16 cellular contexts compared by ENCODE assay signal in the genomic region with DNA sequence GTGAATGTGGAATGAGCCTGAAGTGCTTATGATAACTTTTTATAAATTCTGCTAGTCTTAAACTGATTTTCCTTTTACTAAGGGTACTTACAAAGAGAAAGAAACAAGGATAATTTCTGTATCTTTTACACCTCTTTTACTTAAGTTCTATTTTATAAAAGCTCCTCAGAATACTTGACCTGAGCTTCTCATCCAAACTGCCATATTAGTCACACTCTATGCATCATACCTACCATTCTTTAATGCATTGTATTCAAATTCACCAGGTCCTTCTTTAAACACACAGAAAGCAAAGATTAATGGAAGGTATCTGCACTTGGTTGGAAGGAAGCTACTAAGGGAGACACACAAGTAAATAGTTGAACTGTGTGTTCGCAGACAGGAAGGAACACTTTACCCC. TPM values are rescaled to one million over a fixed set of nuclear protein-coding genes. Genes with fewer than 3 reads are reported as not detected.
DNase-seq lines count a peak whose midpoint lies in the region; FAIRE-seq and TF ChIP-seq lines count a peak whose summit lies in the region.
"Had no signal": no experiment of that assay in that cellular context is flagged by ENCODE, and none has a peak within 500 bp of the region (broad histone marks: within the 10 kb centered on the region; RNA-seq: fewer than 3 reads in every experiment).

No MANE protein-coding gene starts in this region.

- H3K79me2 ChIP-seq in Loucy (ENCODE audit: insufficient read depth, low read length): no peaks in the 10 kb centered on the region

- H3K9me2 ChIP-seq in Loucy (replicated peaks; ENCODE audit: low read depth, low read length): no peaks in the 10 kb centered on the region

- no peak overlapping the region for H3K27ac ChIP-seq in left ventricle myocardium inferior (replicated peaks)
- H3K27ac ChIP-seq: BLaER1 had no signal

- H3K9me3 ChIP-seq in Loucy (ENCODE audit: insufficient read depth, low read depth, low read length): no peaks in the 10 kb centered on the region
- no peaks in the 10 kb centered on the region for H3K9me3 ChIP-seq in left ventricle myocardium inferior (replicated peaks)
- H3K9me3 ChIP-seq: Caco-2 had no signal

- DNase-seq in bronchial epithelial cell (ENCODE audit: low read depth): peak; percentile 51
- DNase-seq in kidney tubule cell (ENCODE audit: low spot score): peak; percentile 56
- no peak for DNase-seq in 8988T
- DNase-seq in OCI-M2 (lab: John Stamatoyannopoulos, UW; ENCODE audit: unreplicated experiment): no peak
- DNase-seq in left ventricle myocardium inferior: no peak
- DNase-seq: AML-193; Caco-2; CD8-positive, alpha-beta memory T cell; DND-41; GF-D8; HCEC 1CT had no signal

- H3K4me1 ChIP-seq in Loucy (ENCODE audit: insufficient read depth, low read length, poor library complexity, severe bottlenecking) (peaks cover 16% of the 10 kb centered on the region), left ventricle myocardium inferior (peaks cover 9% of the 10 kb centered on the region)
- H3K4me1 ChIP-seq: BLaER1 had no signal

- no peak overlapping the region for H3K9ac ChIP-seq in Loucy (ENCODE audit: low read depth, low read length, poor library complexity, severe bottlenecking)
- H3K9ac ChIP-seq: BLaER1 had no signal

- H3K4me3 ChIP-seq in Loucy (ENCODE audit: low read length, poor library complexity, severe bottlenecking): no peak overlapping the region
- no peak overlapping the region for H3K4me3 ChIP-seq in bronchial epithelial cell (ENCODE audit: low read depth, low read length)
- no peak overlapping the region for H3K4me3 ChIP-seq in left ventricle myocardium inferior
- H3K4me3 ChIP-seq: BLaER1 had no signal

- H3K27me3 ChIP-seq in Loucy (ENCODE audit: insufficient read depth, low read length, poor library complexity, severe bottlenecking): no peaks in the 10 kb centered on the region
- no peaks in the 10 kb centered on the region for H3K27me3 ChIP-seq in bronchial epithelial cell (ENCODE audit: control insufficient read depth, insufficient read depth, low read length)
- peaks cover 19% of the 10 kb centered on the region for H3K27me3 ChIP-seq in left ventricle myocardium inferior (ENCODE audit: low read depth)
- H3K27me3 ChIP-seq: BLaER1 had no signal

- no peak for TF ChIP-seq CTCF in Loucy (conservative IDR thresholded peaks at IDR 0.05; ENCODE audit: low read length)
- TF ChIP-seq CTCF in bronchial epithelial cell (IDR thresholded peaks at IDR 0.05; ENCODE audit: insufficient read depth, low read length, severe bottlenecking): no peak
- TF ChIP-seq CTCF in left ventricle myocardium inferior (IDR thresholded peaks at IDR 0.05; ENCODE audit: borderline replicate concordance): no peak

- peak overlapping the region; percentile 47 for H2AFZ ChIP-seq in Loucy (ENCODE audit: low read length)

- no peak overlapping the region for H3K4me2 ChIP-seq in Loucy (ENCODE audit: low read depth, low read length, poor library complexity, severe bottlenecking)
- H3K4me2 ChIP-seq: BLaER1 had no signal

- no peak for FAIRE-seq in bronchial epithelial cell (lab: Jason Lieb, UNC)
- FAIRE-seq: HepG2, HTR-8/SVneo had no signal

- no peaks in the 10 kb centered on the region for H3F3A ChIP-seq in Loucy (ENCODE audit: low read depth)

- no peaks in the 10 kb centered on the region for H4K20me1 ChIP-seq in Loucy (ENCODE audit: insufficient read depth, low read length, poor library complexity, severe bottlenecking)
- H4K20me1 ChIP-seq: BLaER1 had no signal

- no peaks in the 10 kb centered on the region for H3K36me3 ChIP-seq in Loucy (ENCODE audit: insufficient read depth, low read length)
- H3K36me3 ChIP-seq in bronchial epithelial cell (ENCODE audit: control insufficient read depth, insufficient read depth, low read length): no peaks in the 10 kb centered on the region
- H3K36me3 ChIP-seq in left ventricle myocardium inferior: no peaks in the 10 kb centered on the region
- H3K36me3 ChIP-seq: BLaER1 had no signal

- intact Hi-C loops in left ventricle myocardium inferior (cut with micrococcal nuclease): no loop called here

RNA-seq across cellular contexts. Expression of a gene that starts 1.6 kb away (rescaled TPM):
- total RNA-seq in bronchial epithelial cell (not detected in 2 replicates), left ventricle myocardium inferior (not detected)
- total RNA-seq: Caco-2; CD8-positive, alpha-beta memory T cell; H4; HepG2 had no signal

Comparison
In these comparisons a context has a peak if more than half of its experiments do, and no peak if none do; other contexts are left out.
1. DNase-seq: peak in bronchial epithelial cell (single experiment) and kidney tubule cell (single experiment); none in 8988T (single experiment), OCI-M2 (single experiment) and left ventricle myocardium inferior (single experiment).